In the genomic region with DNA sequence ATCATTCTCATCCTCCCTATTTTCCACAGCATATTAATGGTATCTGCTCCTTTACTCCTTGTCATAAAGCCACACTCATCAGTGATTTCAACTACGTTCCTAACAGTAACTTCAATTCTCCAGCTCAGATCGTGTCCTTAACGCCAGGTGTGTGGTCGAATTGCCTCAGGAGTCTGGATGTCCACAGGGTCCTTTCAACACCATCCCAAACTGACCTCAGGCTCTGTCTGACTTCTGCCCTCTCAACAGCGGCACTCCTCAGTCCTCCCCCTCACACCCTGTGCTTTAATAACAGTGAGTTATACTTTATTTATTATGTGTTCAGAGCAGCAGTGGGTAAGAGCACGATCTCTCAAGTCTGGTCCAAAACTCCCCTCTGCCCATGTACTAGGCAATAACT, we compare ENCODE assay signal across 22 cellular contexts.
"Had no signal": no experiment of that assay in that cellular context is flagged by ENCODE, and none has a peak within 500 bp of the region (broad histone marks: within the 10 kb centered on the region; RNA-seq: fewer than 3 reads in every experiment).

No MANE protein-coding gene starts in this region.

- H3K27ac Mint-ChIP-seq: dendritic cell treated with granulocyte-macrophage colony-stimulating factor and Interleukin-4, amounts not matched to agents 40 ng/mL and 50 ng/mL, for 4 days; effector memory CD8-positive, alpha-beta T cell; endodermal cell; immature natural killer cell had no signal

- H3K36me3 ChIP-seq: colonic mucosa had no signal

- DNase-seq: colonic mucosa; cortex of kidney; effector CD8-positive, alpha-beta T cell; effector memory CD8-positive, alpha-beta T cell; endodermal cell; foreskin keratinocyte; heart left ventricle; hypothalamus; immature natural killer cell; islet precursor cell; kidney; kidney glomerular epithelial cell; left colon; left ventricle myocardium superior; lower lobe of right lung; mesendoderm; midbrain had no signal

- ATAC-seq: effector memory CD8-positive, alpha-beta T cell; foreskin keratinocyte; gastroesophageal sphincter; heart left ventricle; left colon; left lobe of liver; left ventricle myocardium superior; lower lobe of right lung had no signal

- H3K36me3 Mint-ChIP-seq: immature natural killer cell had no signal

- H3K27ac ChIP-seq: colonic mucosa, esophagus muscularis mucosa, foreskin keratinocyte, gastroesophageal sphincter, heart left ventricle, hepatocyte, lower lobe of right lung had no signal

- H3K4me3 Mint-ChIP-seq: dendritic cell treated with granulocyte-macrophage colony-stimulating factor and Interleukin-4, amounts not matched to agents 40 ng/mL and 50 ng/mL, for 4 days; effector memory CD8-positive, alpha-beta T cell; endodermal cell; immature natural killer cell had no signal

- H3K4me3 ChIP-seq: colonic mucosa, esophagus muscularis mucosa, gastroesophageal sphincter, heart left ventricle, hepatocyte, lower lobe of right lung had no signal

- H3K4me1 ChIP-seq: colonic mucosa, esophagus muscularis mucosa, gastroesophageal sphincter, lower lobe of right lung had no signal

- H3K9me3 ChIP-seq: colonic mucosa, esophagus muscularis mucosa, gastroesophageal sphincter, heart left ventricle, lower lobe of right lung had no signal

- H3K27me3 Mint-ChIP-seq: dendritic cell treated with granulocyte-macrophage colony-stimulating factor and Interleukin-4, amounts not matched to agents 40 ng/mL and 50 ng/mL, for 4 days had no signal

- H3K9me3 Mint-ChIP-seq: dendritic cell treated with granulocyte-macrophage colony-stimulating factor and Interleukin-4, amounts not matched to agents 40 ng/mL and 50 ng/mL, for 4 days; effector memory CD8-positive, alpha-beta T cell had no signal

- H3K4me2 ChIP-seq: hepatocyte had no signal

- H3K4me1 Mint-ChIP-seq: endodermal cell, immature natural killer cell had no signal

- H3K27me3 ChIP-seq: colonic mucosa, esophagus muscularis mucosa, foreskin keratinocyte, gastroesophageal sphincter, heart left ventricle, hepatocyte had no signal

- H2AFZ ChIP-seq: hepatocyte had no signal
